ENCODE assay signal across 30 cellular contexts in the genomic region with DNA sequence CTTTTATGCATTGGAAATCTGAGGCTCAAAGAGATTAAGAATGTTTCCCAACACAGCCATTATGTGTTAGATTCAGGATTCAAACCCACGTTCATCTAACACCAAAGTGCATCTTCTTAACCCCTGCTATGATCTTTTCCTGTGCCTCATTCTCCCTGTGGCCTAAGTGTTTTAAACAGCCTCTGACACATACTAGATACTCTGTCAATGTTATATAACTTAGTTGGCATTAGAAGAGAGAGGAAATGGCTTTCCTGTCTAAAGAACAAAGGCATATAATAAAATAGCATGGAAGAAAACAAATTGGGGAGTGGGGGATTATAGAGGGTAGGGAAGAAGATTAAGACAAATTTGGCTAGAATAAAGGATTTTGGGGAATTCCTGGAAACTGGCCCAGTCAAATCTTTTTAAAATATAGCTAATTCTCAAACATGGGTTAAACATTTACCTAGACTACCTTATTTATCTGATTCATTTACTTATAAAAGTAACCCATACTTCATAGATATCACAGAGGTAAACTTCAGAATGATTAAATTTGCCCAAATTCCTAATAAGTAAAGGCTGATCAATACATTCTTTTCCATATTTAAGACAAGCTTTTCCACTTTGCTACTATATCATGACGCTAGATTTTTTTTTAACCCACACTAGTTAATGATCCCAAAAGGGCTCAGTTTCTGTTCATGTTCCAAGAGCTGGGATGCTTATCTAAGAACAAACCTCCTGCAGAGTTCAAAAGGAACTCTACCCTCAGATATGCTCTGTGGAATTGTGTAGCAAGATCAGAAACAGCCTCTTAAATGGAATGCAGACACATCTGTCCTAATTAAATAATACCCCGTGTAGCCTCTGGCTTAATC.
DNase-seq lines count a peak whose midpoint lies in the region; ATAC-seq and TF ChIP-seq lines count a peak whose summit lies in the region.
"Had no signal": no experiment of that assay in that cellular context is flagged by ENCODE, and none has a peak within 500 bp of the region (broad histone marks: within the 10 kb centered on the region; RNA-seq: fewer than 3 reads in every experiment).

No MANE protein-coding gene starts in this region.

- H3K27me3 ChIP-seq in SJCRH30 (no peaks in the 10 kb centered on the region), psoas muscle (ENCODE audit: insufficient read depth in 3 of 3, low read length in 2 of 3) (no peaks in the 10 kb centered on the region)
- H3K27me3 ChIP-seq: brain microvascular endothelial cell, heart right ventricle, ovary, thyroid gland, uterus had no signal

- no peaks in the 10 kb centered on the region for H3K36me3 ChIP-seq in SJCRH30
- H3K36me3 ChIP-seq in psoas muscle (ENCODE audit: insufficient read depth in 1 of 2, low read depth in 1 of 2), result no peaks in the 10 kb centered on the region
- H3K36me3 ChIP-seq: brain microvascular endothelial cell, heart right ventricle, ovary, thyroid gland, uterus had no signal

- no peaks in the 10 kb centered on the region for H3K9me3 ChIP-seq in SJCRH30 (replicated peaks)
- no peaks in the 10 kb centered on the region for H3K9me3 ChIP-seq in psoas muscle
- H3K9me3 ChIP-seq: heart right ventricle, ovary, thyroid gland had no signal

- ATAC-seq in left lobe of liver (peak; percentile 90), psoas muscle (peak in 3 of 4 donors; percentile 63 to 77 (median 66)), GM21515 (IDR thresholded peaks at IDR 0.05; ENCODE audit: unreplicated experiment) (no peak)
- ATAC-seq: heart right ventricle, sciatic nerve had no signal

- TF ChIP-seq CTCF in psoas muscle (IDR thresholded peaks at IDR 0.05), result no peak

- no peak overlapping the region for H3K4me3 ChIP-seq in SJCRH30
- H3K4me3 ChIP-seq in psoas muscle, result no peak overlapping the region
- H3K4me3 ChIP-seq: dorsolateral prefrontal cortex, heart right ventricle, ovary, PC-9, thyroid gland, uterus had no signal

- intact Hi-C loops in psoas muscle (cut with DNase I), result no loop called here
- intact Hi-C loops in posterior cingulate gyrus (cut with DNase I), result no loop called here

- peaks cover 12% of the 10 kb centered on the region for H3K4me1 ChIP-seq in SJCRH30
- H3K4me1 ChIP-seq in psoas muscle, result peaks cover 14% of the 10 kb centered on the region
- H3K4me1 ChIP-seq: thyroid gland, uterus had no signal

- WGBS in psoas muscle, 3 donors, result 25 to 37% (median 29%) methylated on average over 3 of the region's 3 CpGs

- H3K27ac ChIP-seq in SJCRH30, result peak overlapping the region; percentile 23
- H3K27ac ChIP-seq in psoas muscle, result no peak overlapping the region
- H3K27ac ChIP-seq: brain microvascular endothelial cell, dorsolateral prefrontal cortex, heart right ventricle, ovary, PC-9, thyroid gland, uterus had no signal

- DNase-seq in LoVo (ENCODE audit: low spot score) (peak; percentile 8), SJCRH30 (no peak), left lobe of liver (ENCODE audit: low spot score) (no peak), psoas muscle (no peak), posterior cingulate gyrus (no peak), T-helper 2 cell (no peak)
- DNase-seq: activated CD4-positive, alpha-beta memory T cell treated with anti-CD3 and anti-CD28 coated beads for 36 hours; activated CD4-positive, alpha-beta T cell treated with anti-CD3 and anti-CD28 coated beads for 1 hour; activated CD8-positive, alpha-beta memory T cell treated with anti-CD3 and anti-CD28 coated beads, Interleukin-2, amount 50 U/mL, for 4 hours; activated naive CD4-positive, alpha-beta T cell treated with Interleukin-2 at 50 U/mL for 16 hours; brain microvascular endothelial cell; DMS53; dorsolateral prefrontal cortex; foreskin melanocyte; H9; heart right ventricle; Karpas-422; kidney; MV-4-11; NCI-H1436 treated with DMSO at 0.1 percent for 48 hours; NCI-H510A treated with DMSO at 0.1 percent for 48 hours; ovary; PC-9; SHP77; stimulated activated CD4-positive, alpha-beta T cell treated with anti-CD3 and anti-CD28 coated beads, Interleukin-12 subunit alpha, Interleukin-12 subunit beta, amount 100 ng/mL, for 4 hours; stimulated activated CD4-positive, alpha-beta T cell treated with anti-CD3 and anti-CD28 coated beads, Interleukin-4, amount 100 ng/mL, for 1 hour; thyroid gland; uterus had no signal
